28 cellular contexts compared by ENCODE assay signal in the genomic region with DNA sequence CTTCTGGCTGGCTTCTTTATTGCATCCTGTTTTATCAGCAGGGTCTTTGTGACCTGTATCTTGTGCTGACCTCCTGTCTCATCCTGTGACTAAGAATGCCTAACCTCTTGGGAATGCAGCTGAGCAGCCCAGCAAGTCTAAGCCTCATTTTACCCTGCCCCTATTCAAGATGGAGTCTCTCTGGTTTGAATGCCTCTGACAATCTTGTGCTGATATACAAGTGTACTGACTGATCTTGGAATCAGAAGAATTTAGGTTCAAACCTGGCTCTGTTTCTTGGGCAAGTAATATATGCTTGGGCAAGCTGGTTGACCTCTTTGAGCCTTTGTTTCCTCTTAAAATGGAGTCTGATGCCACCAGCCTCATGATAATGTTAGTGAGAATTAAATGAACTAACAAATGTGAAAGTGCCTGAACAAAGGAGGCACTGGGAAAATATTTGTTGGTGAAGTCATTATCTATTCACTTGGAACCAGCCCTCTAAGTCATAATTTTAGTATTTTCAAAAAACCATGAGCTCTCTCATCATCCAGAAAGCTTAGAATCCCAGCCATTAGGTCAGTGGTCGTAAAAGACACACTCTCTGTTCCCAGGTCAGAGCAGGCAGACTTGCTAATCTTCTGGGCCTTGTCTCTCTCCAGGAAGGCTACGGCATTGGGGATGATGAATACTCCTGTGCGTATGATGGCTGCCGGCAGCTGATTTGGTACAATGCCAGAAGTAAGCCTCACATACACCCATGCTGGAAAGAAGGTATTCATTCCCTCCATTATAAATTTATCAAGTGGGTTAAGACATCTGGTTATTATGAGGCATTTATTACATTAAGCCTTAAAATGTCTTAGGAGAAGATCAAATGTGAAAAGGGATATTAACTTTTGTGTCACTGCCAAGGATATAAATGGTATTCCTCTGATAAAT. TPM values are rescaled to one million over a fixed set of nuclear protein-coding genes. Genes with fewer than 3 reads are reported as not detected.
DNase-seq lines count a peak whose midpoint lies in the region; ATAC-seq, FAIRE-seq and TF ChIP-seq lines count a peak whose summit lies in the region.
"Had no signal": no experiment of that assay in that cellular context is flagged by ENCODE, and none has a peak within 500 bp of the region (broad histone marks: within the 10 kb centered on the region; RNA-seq: fewer than 3 reads in every experiment).

No MANE protein-coding gene starts in this region.

- peaks cover 16% of the 10 kb centered on the region for H3K79me1 ChIP-seq in mesenchymal stem cell (replicated peaks; ENCODE audit: low read length, poor library complexity, severe bottlenecking)

- H2BK120ac ChIP-seq in mesenchymal stem cell (ENCODE audit: low read depth, low read length), result no peak overlapping the region

- H3K14ac ChIP-seq in mesenchymal stem cell (ENCODE audit: low read length in 2 of 2), result no peak overlapping the region

- H3K27ac ChIP-seq in GM12878 (ENCODE audit: control insufficient read depth, insufficient read depth) (no peak overlapping the region), mesenchymal stem cell (ENCODE audit: low read length, poor library complexity, severe bottlenecking) (peak overlapping the region; percentile 38), uterus (peak overlapping the region; percentile 1 to 42)
- H3K27ac ChIP-seq: 22Rv1, brain microvascular endothelial cell, heart right ventricle, Peyer's patch, right lobe of liver, SJSA1, upper lobe of right lung had no signal

- H2BK12ac ChIP-seq in mesenchymal stem cell (ENCODE audit: low read length in 2 of 2), result no peak overlapping the region

- POLR2A ChIA-PET in activated CD8-positive, alpha-beta T cell treated with anti-CD3 and anti-CD28 coated beads, Interleukin-2, amount 10 ng/mL, durations not matched to agents 7 days and 5 days (lab: Charles Lee), result no interaction called here
- POLR2A ChIA-PET in activated CD8-positive, alpha-beta T cell treated with anti-CD3 and anti-CD28 coated beads for 36 hours (lab: Charles Lee), result no interaction called here
- POLR2A ChIA-PET in GM12878 (lab: Charles Lee), result no interaction called here

- H2AFZ ChIP-seq in GM12878 (ENCODE audit: control insufficient read depth, low read depth, low read length) (no peak overlapping the region), mesenchymal stem cell (ENCODE audit: low read depth, low read length) (no peak overlapping the region)

- no peaks in the 10 kb centered on the region for H4K20me1 ChIP-seq in GM12878 (ENCODE audit: control insufficient read depth, insufficient read depth)

- intact Hi-C loops in activated CD8-positive, alpha-beta T cell treated with anti-CD3 and anti-CD28 coated beads for 36 hours (cut with micrococcal nuclease), result no loop called here
- intact Hi-C loops in GM12878 (cut with micrococcal nuclease; ENCODE audit: unreplicated experiment), result no loop called here
- intact Hi-C loops in uterus (cut with DNase I; ENCODE audit: low total_unique reads), result no loop called here

- H3K36me3 Mint-ChIP-seq in activated CD8-positive, alpha-beta T cell treated with anti-CD3 and anti-CD28 coated beads, Interleukin-2, amount 10 ng/mL, durations not matched to agents 7 days and 5 days (ENCODE audit: low read depth), result peaks cover 54% of the 10 kb centered on the region
- peaks cover 28% of the 10 kb centered on the region for H3K36me3 Mint-ChIP-seq in activated CD8-positive, alpha-beta T cell treated with anti-CD3 and anti-CD28 coated beads for 36 hours (ENCODE audit: low read depth)

- H3K4me3 ChIP-seq in GM12878 (no peak overlapping the region), mesenchymal stem cell (ENCODE audit: insufficient read depth in 1 of 2, low read depth in 1 of 2, low read length in 2 of 2) (no peak overlapping the region), uterus (no peak overlapping the region)
- H3K4me3 ChIP-seq: heart right ventricle, MG63, Peyer's patch, right lobe of liver, SJSA1, upper lobe of right lung had no signal

- SMC1A ChIA-PET in GM12878 (lab: Charles Lee; ENCODE audit: uncharacterized antibody, unreplicated experiment), result interaction anchor here (0.6 to 2.0 kb wide), 3 partner anchors 9 to 176 kb away, joined by 3 to 5 read pairs (median 4); no protein-coding TSS in a partner anchor

- H3K4me1 Mint-ChIP-seq in activated CD8-positive, alpha-beta T cell treated with anti-CD3 and anti-CD28 coated beads, Interleukin-2, amount 10 ng/mL, durations not matched to agents 7 days and 5 days (ENCODE audit: low read depth), result no peaks in the 10 kb centered on the region
- H3K4me1 Mint-ChIP-seq in activated CD8-positive, alpha-beta T cell treated with anti-CD3 and anti-CD28 coated beads for 36 hours (ENCODE audit: low read depth), result no peaks in the 10 kb centered on the region
- H3K4me1 Mint-ChIP-seq: stimulated activated memory B cell treated with anti-CD40 and anti-IgM and Interleukin-4, amounts not matched to agents 10 μg/mL and 1 μg/mL and 100 μg/mL, for 72 hours had no signal

- no peak overlapping the region for H3K18ac ChIP-seq in mesenchymal stem cell (ENCODE audit: low read depth in 1 of 2, low read length in 2 of 2)

- RAD21 ChIA-PET in GM12878 (lab: Charles Lee; ENCODE audit: unreplicated experiment), result no interaction called here

- no peak overlapping the region for H2AK5ac ChIP-seq in mesenchymal stem cell (ENCODE audit: low read length, severe bottlenecking)

- BruUV-seq in GM12878 (replicated peaks; lab: Mats Ljungman, UMichigan), result no TSS peak

- no peak for TF ChIP-seq CTCF in activated CD8-positive, alpha-beta T cell treated with anti-CD3 and anti-CD28 coated beads for 36 hours (IDR thresholded peaks at IDR 0.05)
- TF ChIP-seq CTCF in GM12878 (IDR thresholded peaks at IDR 0.05 in 2 of 3, conservative IDR thresholded peaks at IDR 0.05 in 1 of 3; ENCODE audit: control insufficient read depth in 2 of 3, extremely low read depth in 1 of 3, insufficient read depth in 1 of 3, low read depth in 3 of 3, low read length in 3 of 3) (no peak), uterus (IDR thresholded peaks at IDR 0.05) (no peak), GM13977 (IDR thresholded peaks at IDR 0.05; ENCODE audit: extremely low read depth, insufficient read depth, missing control alignments) (no peak)

- 95% methylated on average over 4 of the region's 4 CpGs for WGBS in GM12878 (ENCODE audit: insufficient coverage, insufficient replicate concordance, low lambda C conversion rate, missing lambda C conversion rate)
- 96% methylated on average over 3 of the region's 4 CpGs for WGBS in mesenchymal stem cell

- no peak overlapping the region for H3K23ac ChIP-seq in mesenchymal stem cell (ENCODE audit: low read length in 2 of 2)

- no peak overlapping the region for H3K4me3 Mint-ChIP-seq in activated CD8-positive, alpha-beta T cell treated with anti-CD3 and anti-CD28 coated beads, Interleukin-2, amount 10 ng/mL, durations not matched to agents 7 days and 5 days
- no peak overlapping the region for H3K4me3 Mint-ChIP-seq in activated CD8-positive, alpha-beta T cell treated with anti-CD3 and anti-CD28 coated beads for 36 hours
- H3K4me3 Mint-ChIP-seq: stimulated activated memory B cell treated with anti-CD40 and anti-IgM and Interleukin-4, amounts not matched to agents 10 μg/mL and 1 μg/mL and 100 μg/mL, for 72 hours had no signal

- H3K79me2 ChIP-seq in GM12878 (ENCODE audit: control insufficient read depth, insufficient read depth, low read length), result no peaks in the 10 kb centered on the region

- no peaks in the 10 kb centered on the region for H3K27me3 ChIP-seq in GM12878 (replicated peaks in 1 of 2; ENCODE audit: control insufficient read depth in 2 of 2, insufficient read depth in 2 of 2, low read length in 1 of 2)
- no peaks in the 10 kb centered on the region for H3K27me3 ChIP-seq in mesenchymal stem cell (ENCODE audit: control insufficient read depth in 1 of 2, insufficient read depth in 1 of 2, low read length in 2 of 2)
- H3K27me3 ChIP-seq in uterus, result no peaks in the 10 kb centered on the region
- H3K27me3 ChIP-seq: brain microvascular endothelial cell, heart right ventricle, MG63, Peyer's patch, right lobe of liver, SJSA1, upper lobe of right lung had no signal

- H3K4ac ChIP-seq in mesenchymal stem cell (ENCODE audit: low read depth in 1 of 2, low read length in 2 of 2), result no peak overlapping the region

- H3K9me3 ChIP-seq in GM12878 (replicated peaks; ENCODE audit: control insufficient read depth, insufficient read depth, low read length), result no peaks in the 10 kb centered on the region
- H3K9me3 ChIP-seq in mesenchymal stem cell (ENCODE audit: control insufficient read depth, low read length), result no peaks in the 10 kb centered on the region
- no peaks in the 10 kb centered on the region for H3K9me3 ChIP-seq in uterus
- H3K9me3 ChIP-seq: heart right ventricle, MG63, Peyer's patch, right lobe of liver, SJSA1, upper lobe of right lung had no signal

- TF ChIP-seq POLR2A in GM12878 (IDR thresholded peaks at IDR 0.05; ENCODE audit: low read depth, low read length) (no peak), uterus (IDR thresholded peaks at IDR 0.05) (no peak)

- no peak for DNase-seq in activated CD8-positive, alpha-beta T cell treated with anti-CD3 and anti-CD28 coated beads, Interleukin-2, amount 10 ng/mL, durations not matched to agents 7 days and 5 days
- no peak for DNase-seq in activated CD8-positive, alpha-beta T cell treated with anti-CD3 and anti-CD28 coated beads for 36 hours
- no peak for DNase-seq in GM12878 (ENCODE audit: low read depth, low spot score)
- DNase-seq in mesenchymal stem cell, result no peak
- DNase-seq in uterus, result no peak
- no peak for DNase-seq in NCI-H748 (lab: John Stamatoyannopoulos, UW; ENCODE audit: unreplicated experiment)
- no peak for DNase-seq in GM13977 (ENCODE audit: low spot score)
- DNase-seq: activated naive CD4-positive, alpha-beta T cell; activated T-cell treated with anti-CD3 and anti-CD28 coated beads, Interleukin-2, amount 50 U/mL, for 1 hour; amniotic stem cell; brain microvascular endothelial cell; foreskin fibroblast; heart right ventricle; KBM-7; MG63; NCI-H1105 treated with DMSO at 0.1 percent for 48 hours; NCI-H2081; NCI-H2227 treated with DMSO at 0.1 percent for 48 hours; NCI-H69; Peyer's patch; right lobe of liver; stimulated activated CD4-positive, alpha-beta T cell treated with anti-CD3 and anti-CD28 coated beads, Interleukin-4, amount 100 ng/mL, for 24 hours; upper lobe of right lung had no signal

- no peak overlapping the region for H3K9ac ChIP-seq in GM12878 (ENCODE audit: control insufficient read depth, insufficient read depth, low read length)
- peak overlapping the region; percentile 8 for H3K9ac ChIP-seq in mesenchymal stem cell (ENCODE audit: low read length)

- H4K8ac ChIP-seq in mesenchymal stem cell (ENCODE audit: low read length), result no peak overlapping the region

- H2BK5ac ChIP-seq in mesenchymal stem cell (ENCODE audit: low read depth, low read length, poor library complexity, severe bottlenecking), result no peak overlapping the region

- H3K4me1 ChIP-seq in GM12878 (ENCODE audit: control insufficient read depth, insufficient read depth, low read length), result no peaks in the 10 kb centered on the region
- peaks cover 3% of the 10 kb centered on the region for H3K4me1 ChIP-seq in mesenchymal stem cell (ENCODE audit: control insufficient read depth, insufficient read depth, low read depth, low read length)
- H3K4me1 ChIP-seq in uterus, result peaks cover 0 to 3% of the 10 kb centered on the region in 2 donors
- H3K4me1 ChIP-seq: heart right ventricle, Peyer's patch, right lobe of liver, SJSA1, upper lobe of right lung had no signal

- in situ Hi-C loops in GM12878 (cut with MboI), result no loop called here
- in situ Hi-C loops in GM13977 (cut with MboI; ENCODE audit: low pct_unique_long_range_greater_than_20kb, low sequenced_read_pairs, unreplicated experiment), result no loop called here

- no peak overlapping the region for H4K91ac ChIP-seq in mesenchymal stem cell (ENCODE audit: low read length)

- peaks cover 5 to 36% of the 10 kb centered on the region in 2 experiments for H3K36me3 ChIP-seq in GM12878 (ENCODE audit: control insufficient read depth in 2 of 2, insufficient read depth in 2 of 2, low read length in 1 of 2)
- peaks cover 24 to 91% of the 10 kb centered on the region in 2 experiments for H3K36me3 ChIP-seq in mesenchymal stem cell (ENCODE audit: control insufficient read depth in 1 of 2, insufficient read depth in 2 of 2, low read depth in 1 of 2, low read length in 2 of 2)
- no peaks in the 10 kb centered on the region for H3K36me3 ChIP-seq in uterus

- CTCF ChIA-PET in activated CD8-positive, alpha-beta T cell treated with anti-CD3 and anti-CD28 coated beads, Interleukin-2, amount 10 ng/mL, durations not matched to agents 7 days and 5 days (lab: Charles Lee), result interaction anchor here (1.0 kb wide), 1 partner anchor 192 kb away, joined by 3 read pairs; no protein-coding TSS in a partner anchor
- CTCF ChIA-PET in activated CD8-positive, alpha-beta T cell treated with anti-CD3 and anti-CD28 coated beads for 36 hours (lab: Charles Lee), result no interaction called here
- CTCF ChIA-PET in GM12878 (lab: Yijun Ruan, JAX), result no interaction called here

- no peak for TF ChIP-seq EP300 in GM12878 (IDR thresholded peaks at IDR 0.05; ENCODE audit: borderline replicate concordance in 1 of 2, control insufficient read depth in 1 of 2, low read depth in 2 of 2, low read length in 2 of 2)

- TF ChIP-seq RAD21 in GM12878 (IDR thresholded peaks at IDR 0.05; ENCODE audit: insufficient read depth, low read depth, low read length), result no peak

- H3K27ac Mint-ChIP-seq in activated CD8-positive, alpha-beta T cell treated with anti-CD3 and anti-CD28 coated beads, Interleukin-2, amount 10 ng/mL, durations not matched to agents 7 days and 5 days, result peak overlapping the region; percentile 56
- H3K27ac Mint-ChIP-seq in activated CD8-positive, alpha-beta T cell treated with anti-CD3 and anti-CD28 coated beads for 36 hours, result no peak overlapping the region
- H3K27ac Mint-ChIP-seq: progenitor cell of endocrine pancreas; stimulated activated memory B cell treated with anti-CD40 and anti-IgM and Interleukin-4, amounts not matched to agents 10 μg/mL and 1 μg/mL and 100 μg/mL, for 72 hours had no signal

- H3K9me3 Mint-ChIP-seq in activated CD8-positive, alpha-beta T cell treated with anti-CD3 and anti-CD28 coated beads, Interleukin-2, amount 10 ng/mL, durations not matched to agents 7 days and 5 days (ENCODE audit: insufficient read depth), result no peaks in the 10 kb centered on the region
- H3K9me3 Mint-ChIP-seq in activated CD8-positive, alpha-beta T cell treated with anti-CD3 and anti-CD28 coated beads for 36 hours, result no peaks in the 10 kb centered on the region
- H3K9me3 Mint-ChIP-seq: stimulated activated memory B cell treated with anti-CD40 and anti-IgM and Interleukin-4, amounts not matched to agents 10 μg/mL and 1 μg/mL and 100 μg/mL, for 72 hours had no signal

- peak; percentile 31 for FAIRE-seq in GM12878 (lab: Jason Lieb, UNC)

- H3K4me2 ChIP-seq in GM12878 (ENCODE audit: control insufficient read depth, insufficient read depth) (no peak overlapping the region), mesenchymal stem cell (ENCODE audit: low read length, poor library complexity, severe bottlenecking) (no peak overlapping the region)

- H2BK15ac ChIP-seq in mesenchymal stem cell (ENCODE audit: low read depth, poor library complexity, severe bottlenecking), result no peak overlapping the region

- no peak for ATAC-seq in activated CD8-positive, alpha-beta T cell treated with anti-CD3 and anti-CD28 coated beads, Interleukin-2, amount 10 ng/mL, durations not matched to agents 7 days and 5 days
- ATAC-seq in activated CD8-positive, alpha-beta T cell treated with anti-CD3 and anti-CD28 coated beads for 36 hours, result no peak
- ATAC-seq in GM12878, result no peak
- no peak for ATAC-seq in HG03045 (IDR thresholded peaks at IDR 0.05; ENCODE audit: unreplicated experiment)
- ATAC-seq: heart right ventricle; right lobe of liver; stimulated activated memory B cell treated with anti-CD40 and anti-IgM and Interleukin-4, amounts not matched to agents 10 μg/mL and 1 μg/mL and 100 μg/mL, for 72 hours; upper lobe of right lung had no signal

- no peaks in the 10 kb centered on the region for H3K27me3 Mint-ChIP-seq in activated CD8-positive, alpha-beta T cell treated with anti-CD3 and anti-CD28 coated beads, Interleukin-2, amount 10 ng/mL, durations not matched to agents 7 days and 5 days (ENCODE audit: low read depth)
- no peaks in the 10 kb centered on the region for H3K27me3 Mint-ChIP-seq in activated CD8-positive, alpha-beta T cell treated with anti-CD3 and anti-CD28 coated beads for 36 hours
- H3K27me3 Mint-ChIP-seq: progenitor cell of endocrine pancreas; stimulated activated memory B cell treated with anti-CD40 and anti-IgM and Interleukin-4, amounts not matched to agents 10 μg/mL and 1 μg/mL and 100 μg/mL, for 72 hours had no signal

RNA-seq across cellular contexts. Expression of gene ARL2BP, which starts 18.1 kb away (rescaled TPM):
- 10 to 100 TPM; 33.3 to 36.9 TPM for total RNA-seq in activated CD8-positive, alpha-beta T cell treated with anti-CD3 and anti-CD28 coated beads, Interleukin-2, amount 10 ng/mL, durations not matched to agents 7 days and 5 days
- total RNA-seq in activated CD8-positive, alpha-beta T cell treated with anti-CD3 and anti-CD28 coated beads for 36 hours, result 10 to 100 TPM in 1 of 2 experiments, 1 to 10 TPM in 1; 9.4 to 11.0 TPM
- 9.4 and 9.6 TPM in 2 replicates for total RNA-seq in GM12878 (2013; cell fraction: nucleolus; rRNA removed)
- total RNA-seq in GM12878 (2014; rRNA removed) (30.9 and 35.8 TPM in 2 replicates), GM12878 (2014; rRNA removed; fragmentation: Illumina TruSeq; extraction: Trizol) (26.3 and 27.4 TPM in 2 replicates), GM12878 (2021) (25.5 and 28.5 TPM in 2 replicates), uterus (100 to 1,000 TPM in 1 of 4 donors, 10 to 100 TPM in 3; 40.9 to 110 (median 57.8) TPM)
- 17.5 TPM for polyA plus RNA-seq in GM12878 (2011; ENCODE audit: low read depth)
- polyA plus RNA-seq in GM12878 (2011; rRNA removed) (51.1 and 56.6 TPM in 2 replicates), GM12878 (2014; fragmentation: Illumina TruSeq; extraction: Trizol) (33.6 and 35.5 TPM in 2 replicates), GM12878 (2014; fragmentation: Nextera tagmentation; extraction: Ambion mirVana) (10 to 100 TPM; 12.5 to 20.5 TPM), GM12878 (2014; rRNA removed) (21.7 and 23.9 TPM in 2 replicates), GM12878 (2016; fragmentation: Nextera tagmentation; extraction: Ambion mirVana) (10 to 100 TPM; 44.2 to 50.9 TPM)
- polyA plus RNA-seq in GM12878 (2011; cell fraction: cytosol; rRNA removed), result 35.3 and 41.2 TPM in 2 replicates
- 17.4 and 18.8 TPM in 2 replicates for polyA plus RNA-seq in GM12878 (2011; cell fraction: nucleus; rRNA removed)
- 19.1 and 21.0 TPM in 2 replicates for polyA plus RNA-seq in GM12878 (2012)
- 24.3 and 31.6 TPM in 2 replicates for polyA minus RNA-seq in GM12878 (2011; rRNA and poly(A)+ RNA removed)
- 12.7 and 22.0 TPM in 2 replicates for polyA minus RNA-seq in GM12878 (2011; cell fraction: cytosol; rRNA and poly(A)+ RNA removed)
- 5.2 and 6.2 TPM in 2 replicates for polyA minus RNA-seq in GM12878 (2011; cell fraction: nucleus; rRNA and poly(A)+ RNA removed)
- 81.6 TPM for polyA plus RNA-seq in mesenchymal stem cell (2013, experiment 1 of 2)
- 83.7 TPM for polyA plus RNA-seq in mesenchymal stem cell (2013, experiment 2 of 2)

RNA-seq across cellular contexts. Expression of gene RSPRY1, which starts 40.8 kb away (rescaled TPM):
- total RNA-seq in activated CD8-positive, alpha-beta T cell treated with anti-CD3 and anti-CD28 coated beads, Interleukin-2, amount 10 ng/mL, durations not matched to agents 7 days and 5 days, result 10 to 100 TPM; 30.9 to 35.8 TPM
- total RNA-seq in activated CD8-positive, alpha-beta T cell treated with anti-CD3 and anti-CD28 coated beads for 36 hours, result 10 to 100 TPM; 24.5 to 29.4 TPM
- 126 and 145 TPM in 2 replicates for total RNA-seq in GM12878 (2013; cell fraction: nucleolus; rRNA removed)
- total RNA-seq in GM12878 (2014; rRNA removed) (35.0 and 37.5 TPM in 2 replicates), GM12878 (2014; rRNA removed; fragmentation: Illumina TruSeq; extraction: Trizol) (41.2 and 44.8 TPM in 2 replicates), GM12878 (2021) (38.0 and 40.5 TPM in 2 replicates), uterus (10 to 100 TPM; 27.9 to 77.7 (median 53.2) TPM)
- polyA plus RNA-seq in GM12878 (2011; ENCODE audit: low read depth), result 26.3 TPM
- polyA plus RNA-seq in GM12878 (2011; rRNA removed) (47.7 and 50.8 TPM in 2 replicates), GM12878 (2014; fragmentation: Illumina TruSeq; extraction: Trizol) (41.8 and 47.7 TPM in 2 replicates), GM12878 (2014; fragmentation: Nextera tagmentation; extraction: Ambion mirVana) (10 to 100 TPM; 18.5 to 25.1 TPM), GM12878 (2014; rRNA removed) (24.0 and 29.1 TPM in 2 replicates), GM12878 (2016; fragmentation: Nextera tagmentation; extraction: Ambion mirVana) (10 to 100 TPM; 44.8 to 57.0 TPM)
- 28.1 and 32.9 TPM in 2 replicates for polyA plus RNA-seq in GM12878 (2011; cell fraction: cytosol; rRNA removed)
- 33.1 and 59.7 TPM in 2 replicates for polyA plus RNA-seq in GM12878 (2011; cell fraction: nucleus; rRNA removed)
- polyA plus RNA-seq in GM12878 (2012), result 19.0 and 28.2 TPM in 2 replicates
- polyA minus RNA-seq in GM12878 (2011; rRNA and poly(A)+ RNA removed), result 82.9 and 86.9 TPM in 2 replicates
- polyA minus RNA-seq in GM12878 (2011; cell fraction: cytosol; rRNA and poly(A)+ RNA removed), result 26.6 and 31.1 TPM in 2 replicates
- polyA minus RNA-seq in GM12878 (2011; cell fraction: nucleus; rRNA and poly(A)+ RNA removed), result 41.8 and 66.1 TPM in 2 replicates
- polyA plus RNA-seq in mesenchymal stem cell (2013, experiment 1 of 2), result 55.6 TPM
- 53.4 TPM for polyA plus RNA-seq in mesenchymal stem cell (2013, experiment 2 of 2)

RNA-seq across cellular contexts. Expression of gene PSME3IP1, which starts 41.1 kb away (rescaled TPM):
- 100 to 1,000 TPM; 106 to 113 TPM for total RNA-seq in activated CD8-positive, alpha-beta T cell treated with anti-CD3 and anti-CD28 coated beads, Interleukin-2, amount 10 ng/mL, durations not matched to agents 7 days and 5 days
- 100 to 1,000 TPM; 101 to 103 TPM for total RNA-seq in activated CD8-positive, alpha-beta T cell treated with anti-CD3 and anti-CD28 coated beads for 36 hours
- 80.2 and 90.1 TPM in 2 replicates for total RNA-seq in GM12878 (2013; cell fraction: nucleolus; rRNA removed)
- total RNA-seq in GM12878 (2014; rRNA removed), result 67.9 and 82.1 TPM in 2 replicates
- 146 and 152 TPM in 2 replicates for total RNA-seq in GM12878 (2014; rRNA removed; fragmentation: Illumina TruSeq; extraction: Trizol)
- 101 and 104 TPM in 2 replicates for total RNA-seq in GM12878 (2021)
- 51.7 TPM for polyA plus RNA-seq in GM12878 (2011; ENCODE audit: low read depth)
- 114 and 117 TPM in 2 replicates for polyA plus RNA-seq in GM12878 (2011; rRNA removed)
- polyA plus RNA-seq in GM12878 (2011; cell fraction: cytosol; rRNA removed), result 134 and 137 TPM in 2 replicates
- 121 and 124 TPM in 2 replicates for polyA plus RNA-seq in GM12878 (2011; cell fraction: nucleus; rRNA removed)
- 70.8 and 73.8 TPM in 2 replicates for polyA plus RNA-seq in GM12878 (2012)
- 174 and 180 TPM in 2 replicates for polyA plus RNA-seq in GM12878 (2014; fragmentation: Illumina TruSeq; extraction: Trizol)
- polyA plus RNA-seq in GM12878 (2014; fragmentation: Nextera tagmentation; extraction: Ambion mirVana), result 10 to 100 TPM; 72.5 to 90.2 TPM
- 94.6 and 106 TPM in 2 replicates for polyA plus RNA-seq in GM12878 (2014; rRNA removed)
- 100 to 1,000 TPM; 135 to 143 TPM for polyA plus RNA-seq in GM12878 (2016; fragmentation: Nextera tagmentation; extraction: Ambion mirVana)
- 83.2 and 109 TPM in 2 replicates for polyA minus RNA-seq in GM12878 (2011; rRNA and poly(A)+ RNA removed)
- 33.0 and 36.1 TPM in 2 replicates for polyA minus RNA-seq in GM12878 (2011; cell fraction: cytosol; rRNA and poly(A)+ RNA removed)
- 22.6 and 36.0 TPM in 2 replicates for polyA minus RNA-seq in GM12878 (2011; cell fraction: nucleus; rRNA and poly(A)+ RNA removed)
- 72.7 TPM for polyA plus RNA-seq in mesenchymal stem cell (2013, experiment 1 of 2)
- 70.2 TPM for polyA plus RNA-seq in mesenchymal stem cell (2013, experiment 2 of 2)
- total RNA-seq in uterus, result 100 to 1,000 TPM in 1 of 4 donors, 10 to 100 TPM in 3; 45.3 to 323 (median 75.1) TPM

RNA-seq across cellular contexts. Expression of gene PLLP, which starts 57.5 kb away (rescaled TPM):
- under 1 TPM; 0.18 to 0.37 TPM for total RNA-seq in activated CD8-positive, alpha-beta T cell treated with anti-CD3 and anti-CD28 coated beads, Interleukin-2, amount 10 ng/mL, durations not matched to agents 7 days and 5 days
- total RNA-seq in activated CD8-positive, alpha-beta T cell treated with anti-CD3 and anti-CD28 coated beads for 36 hours, result under 1 TPM; 0.51 to 0.65 TPM
- 1.3 and 1.8 TPM in 2 replicates for total RNA-seq in GM12878 (2013; cell fraction: nucleolus; rRNA removed)
- 0.65 and 0.79 TPM in 2 replicates for total RNA-seq in GM12878 (2014; rRNA removed)
- total RNA-seq in GM12878 (2014; rRNA removed; fragmentation: Illumina TruSeq; extraction: Trizol), result 0.27 and 0.28 TPM in 2 replicates
- total RNA-seq in GM12878 (2021), result 0.77 and 1.3 TPM in 2 replicates
- 0.75 TPM for polyA plus RNA-seq in GM12878 (2011; ENCODE audit: low read depth)
- polyA plus RNA-seq in GM12878 (2011; rRNA removed), result 4.5 and 5.8 TPM in 2 replicates
- polyA plus RNA-seq in GM12878 (2011; cell fraction: cytosol; rRNA removed), result 7.2 and 8.2 TPM in 2 replicates
- 2.8 and 4.8 TPM in 2 replicates for polyA plus RNA-seq in GM12878 (2011; cell fraction: nucleus; rRNA removed)
- polyA plus RNA-seq in GM12878 (2012), result 1.2 and 1.4 TPM in 2 replicates
- 0.44 and 0.54 TPM in 2 replicates for polyA plus RNA-seq in GM12878 (2014; fragmentation: Illumina TruSeq; extraction: Trizol)
- under 1 TPM; 0.23 to 0.49 TPM for polyA plus RNA-seq in GM12878 (2014; fragmentation: Nextera tagmentation; extraction: Ambion mirVana)
- 1.2 TPM in 2 replicates for polyA plus RNA-seq in GM12878 (2014; rRNA removed)
- polyA plus RNA-seq in GM12878 (2016; fragmentation: Nextera tagmentation; extraction: Ambion mirVana), result under 1 TPM; 0.21 to 0.88 TPM
- polyA minus RNA-seq in GM12878 (2011; rRNA and poly(A)+ RNA removed), result 2.9 and 3.6 TPM in 2 replicates
- 0.94 and 1.6 TPM in 2 replicates for polyA minus RNA-seq in GM12878 (2011; cell fraction: cytosol; rRNA and poly(A)+ RNA removed)
- 1.1 and 1.6 TPM in 2 replicates for polyA minus RNA-seq in GM12878 (2011; cell fraction: nucleus; rRNA and poly(A)+ RNA removed)
- polyA plus RNA-seq in mesenchymal stem cell (2013, experiment 1 of 2), result 0.11 TPM
- polyA plus RNA-seq in mesenchymal stem cell (2013, experiment 2 of 2), result 0.03 TPM
- total RNA-seq in uterus, result 10 to 100 TPM in 1 of 4 donors, 1 to 10 TPM in 2, not detected in 1; 2.6 to 19.1 (median 6.2) TPM
- total RNA-seq: SJSA1 had no signal
